Comparison of ENCODE assay signal across 8 cellular contexts in the genomic region with DNA sequence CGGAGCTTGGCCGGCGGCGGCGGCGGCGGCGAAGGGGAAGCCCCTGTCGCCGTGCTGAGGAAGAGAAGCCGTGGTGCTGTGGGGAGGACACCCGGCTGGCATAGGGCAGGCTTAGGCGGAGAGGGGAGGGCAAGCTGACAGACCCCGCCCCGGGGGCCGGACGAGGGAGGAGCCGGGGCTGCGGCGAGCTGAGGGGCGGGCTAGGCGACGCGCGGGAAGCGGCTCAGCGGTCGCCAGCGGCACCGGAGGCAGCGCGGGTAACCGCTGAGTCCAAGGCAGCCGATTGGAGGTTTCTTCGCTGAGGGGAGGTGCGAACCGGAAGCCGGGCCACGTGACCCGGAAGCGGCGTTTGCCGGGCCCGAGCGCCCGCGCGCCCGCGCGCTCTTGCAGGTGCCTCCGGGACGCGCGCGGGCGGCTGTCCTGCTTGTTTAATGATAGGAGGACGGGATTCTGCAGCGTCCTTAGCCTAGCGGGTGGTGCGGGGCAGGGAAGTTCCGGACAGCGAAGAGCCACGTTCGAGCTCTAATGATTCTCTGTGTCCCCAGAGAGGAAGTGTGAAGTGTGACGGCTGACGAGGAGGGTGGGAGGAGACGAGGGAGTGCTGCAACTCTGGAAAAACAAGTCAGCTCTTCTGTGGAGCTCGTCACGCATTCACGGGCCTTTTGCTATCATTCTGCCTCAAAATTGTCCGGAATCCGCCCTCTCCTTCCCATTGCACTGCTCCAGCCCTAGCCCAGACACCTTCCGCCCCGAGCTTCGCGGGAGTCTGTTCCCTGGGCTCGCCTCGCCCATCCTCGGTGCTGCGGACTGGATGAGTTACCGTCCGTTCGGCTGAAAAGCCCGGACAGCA. TPM values are rescaled to one million over a fixed set of nuclear protein-coding genes. Genes with fewer than 3 reads are reported as not detected.
DNase-seq lines count a peak whose midpoint lies in the region; ATAC-seq and TF ChIP-seq lines count a peak whose summit lies in the region.

A gene (minus strand): TSS at position 102 of the 850 bp plus-strand sequence. CDS start 2,289 bp downstream, outside the sequence.

- H3K27me3 ChIP-seq in gastroesophageal sphincter, result no peaks in the 10 kb centered on the region

- no peak within 1 kb of the TSS for H3K27ac ChIP-seq in SK-N-MC
- H3K27ac ChIP-seq in gastroesophageal sphincter, result peak within 1 kb of the TSS; percentile 91 to 95 (median 93)
- peak within 1 kb of the TSS; percentile 90 for H3K27ac ChIP-seq in substantia nigra (ENCODE audit: low read depth, low read length, poor library complexity, severe bottlenecking)

- H3K4me3 Mint-ChIP-seq in activated naive CD4-positive, alpha-beta T cell treated with anti-CD3 and anti-CD28 coated beads, Interleukin-2, amount 10 ng/mL, durations not matched to agents 7 days and 5 days, result peak within 1 kb of the TSS; percentile 84

- H3K36me3 ChIP-seq in SK-N-MC (ENCODE audit: insufficient read depth, low read length) (no peaks in the 10 kb centered on the region), gastroesophageal sphincter (no peaks in the 10 kb centered on the region)

- H3K4me3 ChIP-seq in GM08714 (ENCODE audit: low read length) (peak within 1 kb of the TSS; percentile 97), SK-N-MC (peak within 1 kb of the TSS; percentile 88), gastroesophageal sphincter (peak within 1 kb of the TSS; percentile 83 to 89)

- no peaks in the 10 kb centered on the region for H3K9me3 Mint-ChIP-seq in activated naive CD4-positive, alpha-beta T cell treated with anti-CD3 and anti-CD28 coated beads, Interleukin-2, amount 10 ng/mL, durations not matched to agents 7 days and 5 days

- TF ChIP-seq EP300 in gastroesophageal sphincter (IDR thresholded peaks at IDR 0.05), result no peak

- CTCF ChIA-PET in activated naive CD4-positive, alpha-beta T cell treated with anti-CD3 and anti-CD28 coated beads, Interleukin-2, amount 10 ng/mL, durations not matched to agents 7 days and 5 days (lab: Charles Lee), result interaction anchor here (0.7 kb wide), 1 partner anchor 11 kb away, joined by 4 read pairs; no protein-coding TSS in a partner anchor

- no peaks in the 10 kb centered on the region for H3K9me3 ChIP-seq in SK-N-MC (ENCODE audit: low read depth, low read length)
- H3K9me3 ChIP-seq in gastroesophageal sphincter, result no peaks in the 10 kb centered on the region

- H3K9ac ChIP-seq in SK-N-MC (ENCODE audit: insufficient read length), result peak within 1 kb of the TSS; percentile 75

- TF ChIP-seq CTCF in gastroesophageal sphincter (IDR thresholded peaks at IDR 0.05), result no peak

- H3K27me3 Mint-ChIP-seq in activated naive CD4-positive, alpha-beta T cell treated with anti-CD3 and anti-CD28 coated beads, Interleukin-2, amount 10 ng/mL, durations not matched to agents 7 days and 5 days, result no peaks in the 10 kb centered on the region

- WGBS in gastroesophageal sphincter (ENCODE audit: low coverage in 1 of 2), 2 donors, result 0% methylated on average over 7 to 18 of the region's 85 CpGs

- peak within 1 kb of the TSS; percentile 97 for H3K27ac Mint-ChIP-seq in activated naive CD4-positive, alpha-beta T cell treated with anti-CD3 and anti-CD28 coated beads, Interleukin-2, amount 10 ng/mL, durations not matched to agents 7 days and 5 days

- DNase-seq in NCI-H1048 (lab: John Stamatoyannopoulos, UW) (peak; percentile 96), SK-N-MC (ENCODE audit: low read depth, low spot score) (peak; percentile 55), non-pigmented ciliary epithelial cell (ENCODE audit: low read depth) (peak; percentile 45), substantia nigra (lab: John Stamatoyannopoulos, UW) (peak; percentile 45 to 97 (median 90))
- peak; percentile 91 for DNase-seq in activated naive CD4-positive, alpha-beta T cell treated with anti-CD3 and anti-CD28 coated beads, Interleukin-2, amount 10 ng/mL, durations not matched to agents 7 days and 5 days

- H3K4me1 Mint-ChIP-seq in activated naive CD4-positive, alpha-beta T cell treated with anti-CD3 and anti-CD28 coated beads, Interleukin-2, amount 10 ng/mL, durations not matched to agents 7 days and 5 days, result peaks cover 32% of the 10 kb centered on the region

- peak; percentile 95 for ATAC-seq in HG02588 (IDR thresholded peaks at IDR 0.05; ENCODE audit: unreplicated experiment)
- ATAC-seq in gastroesophageal sphincter, result peak; percentile 98

- peak; percentile 55 to 67 for TF ChIP-seq POLR2A in gastroesophageal sphincter (IDR thresholded peaks at IDR 0.05)

- peaks cover 9% of the 10 kb centered on the region for H3K36me3 Mint-ChIP-seq in activated naive CD4-positive, alpha-beta T cell treated with anti-CD3 and anti-CD28 coated beads, Interleukin-2, amount 10 ng/mL, durations not matched to agents 7 days and 5 days

- peaks cover 0 to 27% (median 0%) of the 10 kb centered on the region in 3 donors for H3K4me1 ChIP-seq in gastroesophageal sphincter

RNA-seq across cellular contexts. Expression of the gene that starts here (rescaled TPM):
- total RNA-seq in gastroesophageal sphincter, result 100 to 1,000 TPM in 3 of 4 donors, 10 to 100 TPM in 1; 98.7 to 300 (median 203) TPM

Comparison
In these comparisons a context has a peak if more than half of its experiments do, and no peak if none do; other contexts are left out.
1. DNase-seq: peak in every context shown above with its lines; median percentile 96 in NCI-H1048; 91 in activated naive CD4-positive, alpha-beta T cell treated with anti-CD3 and anti-CD28 coated beads, Interleukin-2, amount 10 ng/mL, durations not matched to agents 7 days and 5 days; 90 in substantia nigra; 55 in SK-N-MC; 45 in non-pigmented ciliary epithelial cell.